ENCODE assay signal across 20 cellular contexts in the genomic region with DNA sequence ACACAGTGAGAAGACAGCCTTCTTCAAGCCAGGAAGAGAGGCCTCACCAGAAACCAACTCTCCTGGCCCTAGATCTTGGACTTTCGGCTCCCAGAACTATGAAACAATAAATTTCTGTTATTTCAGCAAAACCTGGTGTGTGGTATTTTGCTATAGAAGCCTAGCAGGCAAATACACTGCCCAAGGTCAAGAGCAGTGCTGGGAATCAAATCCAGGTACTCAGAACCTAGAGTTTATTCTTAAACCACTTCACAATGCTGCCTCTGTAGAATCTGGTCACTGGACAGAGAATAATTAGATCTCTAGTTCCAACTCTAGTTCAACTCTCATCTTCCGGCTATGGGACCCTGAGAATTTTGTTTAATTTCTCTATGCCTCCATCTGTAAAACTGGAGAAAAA. TPM values are rescaled to one million over a fixed set of nuclear protein-coding genes. Genes with fewer than 3 reads are reported as not detected.
DNase-seq lines count a peak whose midpoint lies in the region; ATAC-seq and TF ChIP-seq lines count a peak whose summit lies in the region.
"Had no signal": no experiment of that assay in that cellular context is flagged by ENCODE, and none has a peak within 500 bp of the region (broad histone marks: within the 10 kb centered on the region; RNA-seq: fewer than 3 reads in every experiment).

No MANE protein-coding gene starts in this region.

- no peaks in the 10 kb centered on the region for H3K4me1 Mint-ChIP-seq in activated CD4-positive, alpha-beta T cell treated with anti-CD3 and anti-CD28 coated beads, Interleukin-2, amount 10 ng/mL, durations not matched to agents 24 days and 14 days
- H3K4me1 Mint-ChIP-seq: CD8-positive, alpha-beta memory T cell had no signal

- no peak overlapping the region for H3K4ac ChIP-seq in trophoblast cell (ENCODE audit: low read depth, low read length)

- TF ChIP-seq CTCF in lower lobe of right lung (IDR thresholded peaks at IDR 0.05) (no peak), upper lobe of right lung (IDR thresholded peaks at IDR 0.05) (no peak)

- H3K4me2 ChIP-seq in trophoblast cell (ENCODE audit: low read length) = no peak overlapping the region
- H3K4me2 ChIP-seq: BLaER1 treated with 17β-estradiol and CSF1 and Interleukin-3, amounts not matched to agents 10 nM and 100 nM; GM23338 had no signal

- H3K4me3 ChIP-seq in lower lobe of right lung = no peak overlapping the region
- H3K4me3 ChIP-seq in upper lobe of right lung = peak overlapping the region; percentile 14
- H3K4me3 ChIP-seq in trophoblast cell (ENCODE audit: low read depth, low read length) = no peak overlapping the region
- H3K4me3 ChIP-seq: BLaER1 treated with 17β-estradiol and CSF1 and Interleukin-3, amounts not matched to agents 10 nM and 100 nM; GM12878; GM23338 had no signal

- H3K4me3 Mint-ChIP-seq in activated CD4-positive, alpha-beta T cell treated with anti-CD3 and anti-CD28 coated beads, Interleukin-2, amount 10 ng/mL, durations not matched to agents 24 days and 14 days = no peak overlapping the region
- H3K4me3 Mint-ChIP-seq: CD14-positive monocyte; CD4-positive, alpha-beta T cell; CD8-positive, alpha-beta memory T cell; GM23338; H9 had no signal

- H4K12ac ChIP-seq in trophoblast cell (ENCODE audit: low read depth, low read length) = no peak overlapping the region

- no peak overlapping the region for H2BK5ac ChIP-seq in trophoblast cell (ENCODE audit: low read depth, low read length, poor library complexity)

- intact Hi-C loops in activated CD4-positive, alpha-beta T cell treated with anti-CD3 and anti-CD28 coated beads, Interleukin-2, amount 10 ng/mL, durations not matched to agents 24 days and 14 days (cut with micrococcal nuclease) = no loop called here
- intact Hi-C loops in lower lobe of right lung (cut with DNase I) = no loop called here
- intact Hi-C loops in upper lobe of right lung (cut with DNase I) = no loop called here

- peaks cover 14% of the 10 kb centered on the region for H3K4me1 ChIP-seq in lower lobe of right lung
- H3K4me1 ChIP-seq in upper lobe of right lung = peaks cover 6% of the 10 kb centered on the region
- H3K4me1 ChIP-seq in trophoblast cell (ENCODE audit: control insufficient read depth in 1 of 2, insufficient read depth in 2 of 2, low read length in 2 of 2) = no peaks in the 10 kb centered on the region
- H3K4me1 ChIP-seq: BE2C had no signal

- ATAC-seq in lower lobe of right lung = peak in 1 of 2 donors; percentile 79
- peak; percentile 35 for ATAC-seq in upper lobe of right lung
- ATAC-seq: GM12878, GM23338, HCT116 had no signal

- WGBS in trophoblast cell (ENCODE audit: extremely low coverage, insufficient coverage, insufficient read length) = no CpG with 5 or more reads among the region's 2 CpGs

- no peak overlapping the region for H2AK5ac ChIP-seq in trophoblast cell (ENCODE audit: low read length)

- DNase-seq in activated CD4-positive, alpha-beta T cell treated with anti-CD3 and anti-CD28 coated beads, Interleukin-2, amount 10 ng/mL, durations not matched to agents 24 days and 14 days = peak; percentile 22
- DNase-seq in activated CD4-positive, alpha-beta T cell treated with anti-CD3 and anti-CD28 coated beads, Interleukin-2, amount 50 U/mL, for 1 hour = no peak
- DNase-seq in lower lobe of right lung (no peak), upper lobe of right lung (no peak), trophoblast cell (no peak), NCI-H1436 treated with DMSO at 0.1 percent for 48 hours (lab: John Stamatoyannopoulos, UW) (no peak)
- DNase-seq: AML-193; BE2C; CD4-positive, alpha-beta T cell; CD8-positive, alpha-beta memory T cell; DMS 273 treated with DMSO at 0.1 percent for 48 hours; DMS79; GDM1; H9 had no signal

- H3K27me3 ChIP-seq in lower lobe of right lung (ENCODE audit: low read depth) (no peaks in the 10 kb centered on the region), upper lobe of right lung (no peaks in the 10 kb centered on the region), trophoblast cell (ENCODE audit: insufficient read depth, low read length) (no peaks in the 10 kb centered on the region)
- H3K27me3 ChIP-seq: BLaER1 treated with 17β-estradiol and CSF1 and Interleukin-3, amounts not matched to agents 10 nM and 100 nM had no signal

- H3K23ac ChIP-seq in trophoblast cell (ENCODE audit: low read length) = no peak overlapping the region

- H3K9me3 ChIP-seq in lower lobe of right lung (no peaks in the 10 kb centered on the region), upper lobe of right lung (no peaks in the 10 kb centered on the region), trophoblast cell (ENCODE audit: insufficient read depth, low read depth, low read length) (no peaks in the 10 kb centered on the region)
- H3K9me3 ChIP-seq: BE2C; BLaER1 treated with 17β-estradiol and CSF1 and Interleukin-3, amounts not matched to agents 10 nM and 100 nM had no signal

- H3K79me1 ChIP-seq in trophoblast cell (ENCODE audit: low read length) = no peaks in the 10 kb centered on the region

- no peak overlapping the region for H3K14ac ChIP-seq in trophoblast cell (ENCODE audit: low read length)

- H3K36me3 ChIP-seq in lower lobe of right lung (peaks cover 5% of the 10 kb centered on the region), upper lobe of right lung (no peaks in the 10 kb centered on the region), trophoblast cell (ENCODE audit: control insufficient read depth in 1 of 2, insufficient read depth in 2 of 2, low read length in 2 of 2) (no peaks in the 10 kb centered on the region)
- H3K36me3 ChIP-seq: BE2C; BLaER1 treated with 17β-estradiol and CSF1 and Interleukin-3, amounts not matched to agents 10 nM and 100 nM had no signal

- no peak overlapping the region for H2AFZ ChIP-seq in trophoblast cell (ENCODE audit: insufficient read depth, low read length, poor library complexity)
- H2AFZ ChIP-seq: GM23338 had no signal

- no peak overlapping the region for H4K91ac ChIP-seq in trophoblast cell (ENCODE audit: low read depth, low read length)

- no peak overlapping the region for H2BK12ac ChIP-seq in trophoblast cell (ENCODE audit: low read length)

- H4K8ac ChIP-seq in trophoblast cell (ENCODE audit: low read depth, low read length) = no peak overlapping the region

- H3K79me2 ChIP-seq in trophoblast cell (ENCODE audit: control insufficient read depth, insufficient read depth, low read length, poor library complexity) = no peaks in the 10 kb centered on the region

- no peak overlapping the region for H2BK120ac ChIP-seq in trophoblast cell (ENCODE audit: insufficient read depth, low read length, poor library complexity)

- peaks cover 5% of the 10 kb centered on the region for H3K27me3 Mint-ChIP-seq in activated CD4-positive, alpha-beta T cell treated with anti-CD3 and anti-CD28 coated beads, Interleukin-2, amount 10 ng/mL, durations not matched to agents 24 days and 14 days
- H3K27me3 Mint-ChIP-seq: CD4-positive, alpha-beta T cell; CD8-positive, alpha-beta memory T cell had no signal

- H3K9ac ChIP-seq in trophoblast cell (ENCODE audit: low read length) = no peak overlapping the region
- H3K9ac ChIP-seq: BLaER1 treated with 17β-estradiol and CSF1 and Interleukin-3, amounts not matched to agents 10 nM and 100 nM had no signal

- no peaks in the 10 kb centered on the region for H3K9me3 Mint-ChIP-seq in activated CD4-positive, alpha-beta T cell treated with anti-CD3 and anti-CD28 coated beads, Interleukin-2, amount 10 ng/mL, durations not matched to agents 24 days and 14 days
- H3K9me3 Mint-ChIP-seq: CD4-positive, alpha-beta T cell; GM23338; H9 had no signal

- H3K27ac ChIP-seq in lower lobe of right lung = peak overlapping the region; percentile 13
- no peak overlapping the region for H3K27ac ChIP-seq in upper lobe of right lung
- no peak overlapping the region for H3K27ac ChIP-seq in trophoblast cell (ENCODE audit: low read depth, low read length)
- H3K27ac ChIP-seq: 22Rv1; BLaER1 treated with 17β-estradiol and CSF1 and Interleukin-3, amounts not matched to agents 10 nM and 100 nM had no signal

- H3K18ac ChIP-seq in trophoblast cell (ENCODE audit: low read length) = no peak overlapping the region

- no peaks in the 10 kb centered on the region for H3K36me3 Mint-ChIP-seq in activated CD4-positive, alpha-beta T cell treated with anti-CD3 and anti-CD28 coated beads, Interleukin-2, amount 10 ng/mL, durations not matched to agents 24 days and 14 days (ENCODE audit: low read depth)
- H3K36me3 Mint-ChIP-seq: CD14-positive monocyte had no signal

- no peak overlapping the region for H3K27ac Mint-ChIP-seq in activated CD4-positive, alpha-beta T cell treated with anti-CD3 and anti-CD28 coated beads, Interleukin-2, amount 10 ng/mL, durations not matched to agents 24 days and 14 days
- H3K27ac Mint-ChIP-seq: CD14-positive monocyte; CD4-positive, alpha-beta T cell; CD8-positive, alpha-beta memory T cell; GM23338; H9 had no signal

RNA-seq across cellular contexts. Expression of gene ATP13A4, which starts 46.6 kb away (rescaled TPM):
- total RNA-seq in activated CD4-positive, alpha-beta T cell treated with anti-CD3 and anti-CD28 coated beads, Interleukin-2, amount 10 ng/mL, durations not matched to agents 24 days and 14 days = 0.88 and 2.1 TPM in 2 replicates
- total RNA-seq in lower lobe of right lung (188 TPM), upper lobe of right lung (248 TPM)
- polyA plus RNA-seq in trophoblast cell (2013) = 0.03 and 0.07 TPM in 2 replicates
- total RNA-seq: GM23338 had no signal
- polyA plus RNA-seq: CD8-positive, alpha-beta memory T cell; GM23338 had no signal

Comparison
In these comparisons a context has a peak if more than half of its experiments do, and no peak if none do; other contexts are left out.
1. RNA of gene ATP13A4, which starts 46.6 kb away (total RNA-seq): 248 TPM in upper lobe of right lung (single experiment) and 188 TPM in lower lobe of right lung (single experiment); 0.88 to 2.1 TPM in activated CD4-positive, alpha-beta T cell treated with anti-CD3 and anti-CD28 coated beads, Interleukin-2, amount 10 ng/mL, durations not matched to agents 24 days and 14 days; every median in the first group is over 10 times any median in the second.